Comparison of ENCODE assay signal across 11 cellular contexts in the genomic region with DNA sequence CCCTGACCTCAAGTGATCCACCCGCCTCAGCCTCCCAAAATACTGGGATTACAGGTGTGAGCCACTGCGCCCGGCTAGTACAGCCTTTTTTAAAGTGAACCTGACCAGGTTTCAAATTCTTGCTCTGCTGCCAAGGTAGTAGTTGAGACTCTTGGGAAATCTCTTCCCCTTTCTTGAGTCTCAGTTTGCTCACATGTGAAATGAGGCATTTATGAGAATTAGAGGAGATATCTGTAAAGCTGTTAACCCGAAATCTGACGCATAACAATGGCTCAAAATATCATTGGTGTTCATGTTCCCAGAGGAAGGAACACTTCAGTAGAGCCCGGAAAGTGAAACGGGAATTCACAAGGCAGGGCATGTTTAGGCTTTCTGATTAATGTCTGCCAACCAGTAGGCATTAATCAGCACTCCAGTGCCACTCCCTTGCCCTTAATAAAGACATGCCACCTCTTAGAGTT. TPM values are rescaled to one million over a fixed set of nuclear protein-coding genes. Genes with fewer than 3 reads are reported as not detected.
A peak's percentile ranks its signal among the peaks of the same experiment; 100 is the strongest.
DNase-seq lines count a peak whose midpoint lies in the region; ATAC-seq and TF ChIP-seq lines count a peak whose summit lies in the region.
"Had no signal": no experiment of that assay in that cellular context is flagged by ENCODE, and none has a peak within 500 bp of the region (broad histone marks: within the 10 kb centered on the region; RNA-seq: fewer than 3 reads in every experiment).

No MANE protein-coding gene starts in this region.

- no peaks in the 10 kb centered on the region for H3K27me3 ChIP-seq in duodenal mucosa (ENCODE audit: control insufficient read depth in 1 of 2, insufficient read depth in 2 of 2, low read length in 2 of 2)

- H3K9ac ChIP-seq in duodenal mucosa (ENCODE audit: low read depth in 1 of 2, low read length in 2 of 2) = peak overlapping the region in 1 of 2 donors; percentile 13

- no peaks in the 10 kb centered on the region for H3K9me3 ChIP-seq in duodenal mucosa (ENCODE audit: control insufficient read depth in 1 of 2, low read length in 2 of 2)

- peaks cover 19 to 22% of the 10 kb centered on the region in 2 donors for H3K36me3 ChIP-seq in duodenal mucosa (ENCODE audit: control insufficient read depth in 1 of 2, insufficient read depth in 2 of 2, low read length in 2 of 2)

- H3K4me3 Mint-ChIP-seq in neural crest cell = peak overlapping the region; percentile 87

- peak overlapping the region; percentile 58 for H3K27ac ChIP-seq in duodenal mucosa (ENCODE audit: low read depth, low read length)

- ATAC-seq in HG03432 (IDR thresholded peaks at IDR 0.05; ENCODE audit: unreplicated experiment) = no peak
- ATAC-seq: left lobe of liver had no signal

- TF ChIP-seq CTCF in neural crest cell (conservative IDR thresholded peaks at IDR 0.05) = no peak

- H3K27me3 Mint-ChIP-seq in neural crest cell (ENCODE audit: low read depth) = no peaks in the 10 kb centered on the region

- H3K9me3 Mint-ChIP-seq in neural crest cell = no peaks in the 10 kb centered on the region

- peak overlapping the region; percentile 14 to 48 for H3K4me3 ChIP-seq in duodenal mucosa (ENCODE audit: low read depth in 1 of 2, low read length in 2 of 2)

- H3K27ac Mint-ChIP-seq in neural crest cell (ENCODE audit: unreplicated experiment) = no peak overlapping the region

- peaks cover 17% of the 10 kb centered on the region for H3K36me3 Mint-ChIP-seq in neural crest cell (ENCODE audit: low read depth)

- H3K4me1 ChIP-seq in duodenal mucosa (ENCODE audit: control insufficient read depth in 1 of 2, insufficient read depth in 2 of 2, low read length in 2 of 2) = peaks cover 26 to 43% of the 10 kb centered on the region in 2 donors

- H3K4me1 Mint-ChIP-seq in neural crest cell = peaks cover 43% of the 10 kb centered on the region

- DNase-seq in DMS 273 (lab: John Stamatoyannopoulos, UW; ENCODE audit: unreplicated experiment) = peak; percentile 65
- DNase-seq in NCI-H2029 treated with DMSO at 0.1 percent for 48 hours (lab: John Stamatoyannopoulos, UW) = peak; percentile 37
- no peak for DNase-seq in neural crest cell (ENCODE audit: low read depth, low spot score)
- no peak for DNase-seq in retina
- no peak for DNase-seq in NCI-H526 (lab: John Stamatoyannopoulos, UW)
- DNase-seq in pons (ENCODE audit: low spot score) = no peak
- DNase-seq: effector memory CD4-positive, alpha-beta T cell; NCI-H1417 treated with DMSO at 0.1 percent for 48 hours had no signal

RNA-seq across cellular contexts. Expression of a gene that starts 1.5 kb away (rescaled TPM):
- total RNA-seq in neural crest cell = 41.9 and 42.1 TPM in 2 replicates

RNA-seq across cellular contexts. Expression of a gene that starts 1.6 kb away (rescaled TPM):
- 1,588 and 1,675 TPM in 2 replicates for total RNA-seq in neural crest cell

RNA-seq across cellular contexts. Expression of a gene that starts 10.1 kb away (rescaled TPM):
- not detected in 2 replicates for total RNA-seq in neural crest cell
- total RNA-seq: left lobe of liver had no signal

Comparison
In these comparisons a context has a peak if more than half of its experiments do, and no peak if none do; other contexts are left out.
1. DNase-seq: peak in DMS 273 (single experiment) and NCI-H2029 treated with DMSO at 0.1 percent for 48 hours (single experiment); none in neural crest cell (single experiment), retina (single experiment), NCI-H526 (0 of 2) and pons (single experiment).